In the genomic region with DNA sequence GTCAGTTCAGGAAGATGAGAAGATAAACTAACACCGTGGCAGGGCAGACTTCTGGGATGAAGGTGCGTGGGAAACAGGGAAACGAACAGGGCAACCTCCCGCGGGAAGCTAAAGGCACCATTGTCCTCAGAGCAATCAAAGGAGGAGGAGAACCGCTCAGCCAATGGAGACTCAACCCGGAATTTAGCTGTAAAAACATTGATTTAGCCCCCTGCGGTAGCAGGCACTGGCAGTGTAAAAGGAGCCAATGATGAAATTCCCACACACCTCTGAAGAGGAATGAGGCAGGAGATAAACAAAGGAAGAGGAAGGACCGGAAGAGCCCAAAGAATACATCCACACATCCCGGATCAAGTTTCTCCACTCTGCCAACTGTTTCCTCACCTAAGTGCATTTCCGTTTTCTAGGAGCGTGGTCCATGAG, we compare ENCODE assay signal across 1 cellular context.
A peak's percentile ranks its signal among the peaks of the same experiment; 100 is the strongest.
TF ChIP-seq lines count a peak whose summit lies in the region.

No MANE protein-coding gene starts in this region.

TF ChIP-seq in H1, 55 proteins besides CTCF, POLR2A, EP300 and RAD21:
- TF ChIP-seq CHD1 (IDR thresholded peaks at IDR 0.05; ENCODE audit: low read depth, low read length) (no peak), TEAD4 (IDR thresholded peaks at IDR 0.05; ENCODE audit: low read depth, low read length) (0 out of 2 replicates have a peak, but pooled peaks have one; percentile 20), RFX5 (IDR thresholded peaks at IDR 0.05; ENCODE audit: borderline replicate concordance, low read depth, low read length) (no peak), FOSL1 (IDR thresholded peaks at IDR 0.05; ENCODE audit: insufficient read depth, low read depth, low read length) (no peak), POLR2AphosphoS5 (IDR thresholded peaks at IDR 0.05; ENCODE audit: low read depth, low read length) (no peak), CHD2 (IDR thresholded peaks at IDR 0.05; ENCODE audit: low read length) (no peak), CHD7 (IDR thresholded peaks at IDR 0.05; ENCODE audit: insufficient replicate concordance, low read length) (no peak), SIN3A (conservative IDR thresholded peaks at IDR 0.05 in 1 of 2, IDR thresholded peaks at IDR 0.05 in 1 of 2; ENCODE audit: low read depth in 1 of 2, low read length in 2 of 2) (0 out of 4 replicates have a peak, but pooled peaks of 1 of the 2 experiments have one; percentile 33), CEBPB (IDR thresholded peaks at IDR 0.05; ENCODE audit: low read depth, low read length) (peak; percentile 71; the same call in 1 of the 2 replicates), GABPA (IDR thresholded peaks at IDR 0.05; ENCODE audit: borderline replicate concordance, insufficient read depth, low read length) (no peak), NANOG (IDR thresholded peaks at IDR 0.05; ENCODE audit: insufficient read depth, low read depth, low read length, poor library complexity, severe bottlenecking) (no peak), MAX (IDR thresholded peaks at IDR 0.05) (no peak; the same call in 1 of the 2 replicates), TBP (IDR thresholded peaks at IDR 0.05; ENCODE audit: low read depth, low read length) (no peak), SIRT6 (IDR thresholded peaks at IDR 0.05; ENCODE audit: low read length) (no peak), ASH2L (IDR thresholded peaks at IDR 0.05; ENCODE audit: low read length) (peak; percentile 30), SAP30 (IDR thresholded peaks at IDR 0.05; ENCODE audit: insufficient read depth, insufficient replicate concordance, low read length) (no peak), RBBP5 (IDR thresholded peaks at IDR 0.05; ENCODE audit: borderline replicate concordance, low read depth, low read length) (peak; percentile 41; the same call in 1 of the 2 replicates), SP2 (IDR thresholded peaks at IDR 0.05; ENCODE audit: low read length) (no peak)
- TF ChIP-seq, protein P1, sequence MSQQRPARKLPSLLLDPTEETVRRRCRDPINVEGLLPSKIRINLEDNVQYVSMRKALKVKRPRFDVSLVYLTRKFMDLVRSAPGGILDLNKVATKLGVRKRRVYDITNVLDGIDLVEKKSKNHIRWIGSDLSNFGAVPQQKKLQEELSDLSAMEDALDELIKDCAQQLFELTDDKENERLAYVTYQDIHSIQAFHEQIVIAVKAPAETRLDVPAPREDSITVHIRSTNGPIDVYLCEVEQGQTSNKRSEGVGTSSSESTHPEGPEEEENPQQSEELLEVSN (IDR thresholded peaks at IDR 0.05), result no peak
